6 cellular contexts compared by ENCODE assay signal in genomic region chr22:37906364-37907008, GRCh38. TPM values are rescaled to one million over a fixed set of nuclear protein-coding genes. Genes with fewer than 3 reads are reported as not detected.
DNase-seq lines count a peak whose midpoint lies in the region; ATAC-seq and FAIRE-seq lines count a peak whose summit lies in the region.

No MANE protein-coding gene starts in this region.

- peak overlapping the region; percentile 45 for H3K4me3 ChIP-seq in CD8-positive, alpha-beta memory T cell (ENCODE audit: low read length)

- peak; percentile 30 for FAIRE-seq in urothelium cell line (lab: Jason Lieb, UNC)

- ATAC-seq in HG02763 (IDR thresholded peaks at IDR 0.05; ENCODE audit: unreplicated experiment) (peak; percentile 22), HG03469 (IDR thresholded peaks at IDR 0.05; ENCODE audit: unreplicated experiment) (no peak)

- H3K27ac Mint-ChIP-seq in CD8-positive, alpha-beta memory T cell: peak overlapping the region; percentile 79 to 98 (median 91)

- H3K27me3 ChIP-seq in CD8-positive, alpha-beta memory T cell (ENCODE audit: insufficient read depth, low read length, poor library complexity, severe bottlenecking): no peaks in the 10 kb centered on the region

- no peaks in the 10 kb centered on the region for H3K27me3 Mint-ChIP-seq in CD8-positive, alpha-beta memory T cell

- POLR2A ChIA-PET in CD8-positive, alpha-beta memory T cell (lab: Charles Lee): interaction anchor here (0.5 to 2.5 kb wide), 6 partner anchors 10 to 302 kb away, joined by 4 to 20 read pairs (median 6); partner anchors contain the start of genes ANKRD54, C22orf23 and POLR2F

- no peaks in the 10 kb centered on the region for H3K9me3 Mint-ChIP-seq in CD8-positive, alpha-beta memory T cell

- peaks cover 17% of the 10 kb centered on the region for H3K4me1 ChIP-seq in CD8-positive, alpha-beta memory T cell (ENCODE audit: insufficient read depth, low read length)

- H3K4me1 Mint-ChIP-seq in CD8-positive, alpha-beta memory T cell: peaks cover 27 to 44% (median 29%) of the 10 kb centered on the region in 3 donors

- H3K4me3 Mint-ChIP-seq in CD8-positive, alpha-beta memory T cell: peak overlapping the region; percentile 77 to 92 (median 81)

- no peaks in the 10 kb centered on the region for H3K9me3 ChIP-seq in CD8-positive, alpha-beta memory T cell (ENCODE audit: low read length)

- H3K27ac ChIP-seq in CD8-positive, alpha-beta memory T cell (ENCODE audit: low read depth, low read length): peak overlapping the region; percentile 38

- H3K36me3 ChIP-seq in CD8-positive, alpha-beta memory T cell (ENCODE audit: insufficient read depth, low read length): no peaks in the 10 kb centered on the region

- DNase-seq in CD8-positive, alpha-beta memory T cell: peak; percentile 26 to 58 (median 28)
- DNase-seq in activated T-cell treated with anti-CD3 and anti-CD28 coated beads for 48 hours (ENCODE audit: low read depth): peak; percentile 35
- peak; percentile 70 for DNase-seq in iPS-NIHi11 (ENCODE audit: low spot score)
- peak; percentile 43 for DNase-seq in urothelium cell line (ENCODE audit: low spot score)

- CTCF ChIA-PET in CD8-positive, alpha-beta memory T cell (lab: Charles Lee): interaction anchor here (0.6 to 2.3 kb wide), 10 partner anchors 10 to 584 kb away, joined by 3 to 15 read pairs (median 4); partner anchors contain the start of genes ANKRD54, C22orf23 and POLR2F

- peaks cover 0 to 3% (median 0%) of the 10 kb centered on the region in 3 donors for H3K36me3 Mint-ChIP-seq in CD8-positive, alpha-beta memory T cell

RNA-seq across cellular contexts. Expression of gene MICALL1, which starts 0.4 kb away (rescaled TPM):
- 10 to 100 TPM; 25.4 to 25.8 TPM for total RNA-seq in CD8-positive, alpha-beta memory T cell
- polyA plus RNA-seq in CD8-positive, alpha-beta memory T cell: 7.2 TPM

RNA-seq across cellular contexts. Expression of gene C22orf23, which starts 46.9 kb away (rescaled TPM):
- under 1 TPM; 0.29 to 0.37 TPM for total RNA-seq in CD8-positive, alpha-beta memory T cell
- polyA plus RNA-seq in CD8-positive, alpha-beta memory T cell: not detected

RNA-seq across cellular contexts. Expression of gene POLR2F, which starts 47.0 kb away (rescaled TPM):
- total RNA-seq in CD8-positive, alpha-beta memory T cell: 100 to 1,000 TPM; 140 to 148 TPM
- 167 TPM for polyA plus RNA-seq in CD8-positive, alpha-beta memory T cell

RNA-seq across cellular contexts. Expression of gene EIF3L, which starts 57.3 kb away (rescaled TPM):
- 100 to 1,000 TPM; 549 to 556 TPM for total RNA-seq in CD8-positive, alpha-beta memory T cell
- 266 TPM for polyA plus RNA-seq in CD8-positive, alpha-beta memory T cell
